7 cellular contexts compared by ENCODE assay signal in the genomic region with DNA sequence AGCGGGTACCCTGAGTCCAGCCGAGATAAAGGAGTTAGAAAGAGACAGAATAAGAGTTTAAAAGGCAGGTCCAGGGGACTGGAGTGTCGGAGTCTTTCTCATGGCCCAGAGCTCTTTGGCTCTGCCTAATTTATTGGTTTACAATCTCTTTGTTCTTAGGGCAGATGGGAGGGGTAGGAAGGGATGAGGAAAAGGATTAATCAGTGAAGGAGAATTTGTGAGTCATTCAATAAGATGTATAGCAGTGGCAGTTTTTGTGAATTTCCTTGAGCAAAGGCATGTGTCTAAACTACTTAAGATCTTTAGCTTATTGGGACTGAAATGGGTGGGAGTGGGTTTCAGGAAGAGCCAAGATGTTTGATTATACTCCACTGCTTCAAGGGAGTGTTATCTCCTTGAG.
DNase-seq lines count a peak whose midpoint lies in the region; ATAC-seq, FAIRE-seq and TF ChIP-seq lines count a peak whose summit lies in the region.
"Not testable (repeated sequence)": the region's sequence is repeated elsewhere in the genome, so short reads cannot be mapped to it uniquely, and the experiment has no call there.

No MANE protein-coding gene starts in this region.

- H3K4me3 ChIP-seq in IMR-90 (ENCODE audit: insufficient read depth, low read depth, low read length); SK-N-SH (ENCODE audit: low read depth in 2 of 2, low read length in 1 of 2); K562; retinal pigment epithelial cell (ENCODE audit: low read length): not testable (repeated sequence)

- not testable (repeated sequence) for ATAC-seq in IMR-90 (ENCODE audit: low read depth); K562
- ATAC-seq in foreskin keratinocyte: peak; percentile 45

- FAIRE-seq in H54 (lab: Jason Lieb, UNC) (peak; percentile 68), K562 (lab: Jason Lieb, UNC) (peak; percentile 75)

- DNase-seq in H54 (ENCODE audit: insufficient read length, low spot score); SK-N-SH; K562 (ENCODE audit: extremely low read depth in 1 of 4, low spot score in 3 of 4); epithelial cell of prostate (ENCODE audit: low read depth, low spot score): not testable (repeated sequence)
- DNase-seq in IMR-90: peak; percentile 15
- DNase-seq in foreskin keratinocyte: peak; percentile 29 to 76
- DNase-seq in retinal pigment epithelial cell (ENCODE audit: low read depth): peak; percentile 51

- not testable (repeated sequence) for H3K36me3 ChIP-seq in IMR-90 (ENCODE audit: control insufficient read depth, insufficient read depth, low read length); SK-N-SH (replicated peaks in 1 of 2; ENCODE audit: control insufficient read depth in 1 of 2, insufficient read depth in 2 of 2, low read length in 1 of 2); K562 (ENCODE audit: control insufficient read depth, insufficient read depth, low read length)

- not testable (repeated sequence) for H3K9me3 ChIP-seq in IMR-90 (ENCODE audit: control insufficient read depth, insufficient read depth, low read length); SK-N-SH; K562 (replicated peaks; ENCODE audit: control insufficient read depth, insufficient read depth, low read depth, low read length)

- not testable (repeated sequence) for H2BK15ac ChIP-seq in IMR-90 (ENCODE audit: low read depth, low read length)

- not testable (repeated sequence) for H2AK5ac ChIP-seq in IMR-90 (ENCODE audit: low read depth, low read length)

- not testable (repeated sequence) for H3K9ac ChIP-seq in IMR-90 (ENCODE audit: low read depth, low read length); SK-N-SH; K562 (ENCODE audit: insufficient read depth in 1 of 2, low read depth in 2 of 2, low read length in 2 of 2)

- H3K4ac ChIP-seq in IMR-90 (ENCODE audit: low read depth, low read length): not testable (repeated sequence)

- not testable (repeated sequence) for H3F3A ChIP-seq in SK-N-SH (replicated peaks; ENCODE audit: insufficient read depth)

- not testable (repeated sequence) for H3K27ac ChIP-seq in IMR-90 (ENCODE audit: insufficient read depth, low read length); SK-N-SH (ENCODE audit: low read depth in 2 of 2, low read length in 1 of 2); K562 (ENCODE audit: extremely low read depth, low read depth, low read length); foreskin keratinocyte
- peak overlapping the region; percentile 16 for H3K27ac ChIP-seq in epithelial cell of prostate

- H4K5ac ChIP-seq in IMR-90 (ENCODE audit: low read depth, low read length): not testable (repeated sequence)

- no CpG with 5 or more reads among the region's 3 CpGs for WGBS in IMR-90 (ENCODE audit: extremely low coverage in 2 of 2, insufficient read length in 1 of 2), 2 experiments
- 83% methylated on average over 3 of the region's 3 CpGs for WGBS in SK-N-SH (ENCODE audit: low lambda C conversion rate)
- WGBS in K562 (ENCODE audit: insufficient coverage, low coverage, missing lambda C conversion rate): 2% methylated on average over 3 of the region's 3 CpGs

- H3K56ac ChIP-seq in IMR-90 (ENCODE audit: extremely low read depth, insufficient read depth, low read length): not testable (repeated sequence)

- H3K4me1 ChIP-seq in IMR-90 (ENCODE audit: control insufficient read depth, insufficient read depth, low read length); SK-N-SH (ENCODE audit: control insufficient read depth in 1 of 2, insufficient read depth in 2 of 2, low read depth in 1 of 2, low read length in 1 of 2); K562 (replicated peaks in 1 of 2; ENCODE audit: control insufficient read depth in 2 of 2, insufficient read depth in 2 of 2, low read length in 2 of 2): not testable (repeated sequence)
- peaks cover 12% of the 10 kb centered on the region for H3K4me1 ChIP-seq in foreskin keratinocyte

- not testable (repeated sequence) for H2AFZ ChIP-seq in IMR-90 (replicated peaks; ENCODE audit: low read length, poor library complexity); SK-N-SH (ENCODE audit: low read depth); K562 (ENCODE audit: low read depth, low read length)

- intact Hi-C loops in IMR-90 (cut with micrococcal nuclease); K562 (cut with micrococcal nuclease): not testable (repeated sequence)

- H3K18ac ChIP-seq in IMR-90 (ENCODE audit: low read depth, low read length): not testable (repeated sequence)

- H2BK20ac ChIP-seq in IMR-90 (ENCODE audit: low read depth, low read length): not testable (repeated sequence)

- not testable (repeated sequence) for H3K79me2 ChIP-seq in SK-N-SH (ENCODE audit: insufficient read depth); K562 (ENCODE audit: control insufficient read depth, insufficient read depth, low read length)

- H4K8ac ChIP-seq in IMR-90 (ENCODE audit: low read depth in 2 of 2, low read length in 2 of 2): not testable (repeated sequence)

- CTCF ChIA-PET in IMR-90 (lab: Yijun Ruan, JAX); SK-N-SH (lab: Yijun Ruan, JAX); K562 (lab: Yijun Ruan, JAX; ENCODE audit: low intra/inter-chr PET ratio): not testable (repeated sequence)

- not testable (repeated sequence) for H2AK9ac ChIP-seq in IMR-90 (replicated peaks; ENCODE audit: low read depth, low read length, poor library complexity)

- not testable (repeated sequence) for H3K27me3 ChIP-seq in IMR-90 (ENCODE audit: control insufficient read depth, insufficient read depth, low read length); SK-N-SH (ENCODE audit: insufficient read depth); K562 (ENCODE audit: control insufficient read depth in 2 of 2, insufficient read depth in 2 of 2, low read length in 2 of 2); foreskin keratinocyte

- not testable (repeated sequence) for TF ChIP-seq EP300 in SK-N-SH (IDR thresholded peaks at IDR 0.05; ENCODE audit: borderline replicate concordance in 1 of 2, low read depth in 1 of 2, low read length in 1 of 2); K562 (IDR thresholded peaks at IDR 0.05; ENCODE audit: low read length)

- not testable (repeated sequence) for H2BK120ac ChIP-seq in IMR-90 (ENCODE audit: low read depth, low read length)

- not testable (repeated sequence) for TF ChIP-seq RAD21 in IMR-90 (IDR thresholded peaks at IDR 0.05; ENCODE audit: low read length); SK-N-SH (IDR thresholded peaks at IDR 0.05; ENCODE audit: low read length); K562 (CRISPR knock-in tag; conservative IDR thresholded peaks at IDR 0.05 in 1 of 2, IDR thresholded peaks at IDR 0.05 in 1 of 2)

- H4K91ac ChIP-seq in IMR-90 (ENCODE audit: insufficient read depth, low read depth, low read length): not testable (repeated sequence)

- not testable (repeated sequence) for TF ChIP-seq CTCF in IMR-90 (conservative IDR thresholded peaks at IDR 0.05; ENCODE audit: low read depth, low read length); SK-N-SH (IDR thresholded peaks at IDR 0.05); K562 (IDR thresholded peaks at IDR 0.05 in 2 of 3, conservative IDR thresholded peaks at IDR 0.05 in 1 of 3; ENCODE audit: insufficient read depth in 2 of 3, low read depth in 1 of 3, low read length in 3 of 3); foreskin keratinocyte (conservative IDR thresholded peaks at IDR 0.05); retinal pigment epithelial cell (conservative IDR thresholded peaks at IDR 0.05; ENCODE audit: low read depth, low read length)

- H3K4me2 ChIP-seq in IMR-90 (ENCODE audit: low read depth, low read length); SK-N-SH; K562 (ENCODE audit: insufficient read depth, low read length): not testable (repeated sequence)

- H3K14ac ChIP-seq in IMR-90 (replicated peaks; ENCODE audit: low read depth, low read length): not testable (repeated sequence)

- not testable (repeated sequence) for H3K9me1 ChIP-seq in IMR-90 (ENCODE audit: insufficient read depth, low read length); K562 (ENCODE audit: control insufficient read depth, insufficient read depth, low read length)

- H3K23ac ChIP-seq in IMR-90 (ENCODE audit: low read depth, low read length): not testable (repeated sequence)

- not testable (repeated sequence) for H3K79me1 ChIP-seq in IMR-90 (ENCODE audit: low read depth in 1 of 2, low read length in 2 of 2)

- not testable (repeated sequence) for BruUV-seq in IMR-90 (replicated peaks; lab: Mats Ljungman, UMichigan); K562 (replicated peaks; lab: Mats Ljungman, UMichigan)

- TF ChIP-seq POLR2A in H54 (IDR thresholded peaks at IDR 0.05; ENCODE audit: low read depth, low read length); IMR-90 (IDR thresholded peaks at IDR 0.05; ENCODE audit: low read depth, low read length); K562 (conservative IDR thresholded peaks at IDR 0.05): not testable (repeated sequence)

- H2BK5ac ChIP-seq in IMR-90 (ENCODE audit: low read depth, low read length, poor library complexity, severe bottlenecking): not testable (repeated sequence)

- not testable (repeated sequence) for H3K9me2 ChIP-seq in SK-N-SH

- in situ Hi-C loops in IMR-90 (cut with MboI; ENCODE audit: low sequenced_read_pairs); K562 (cut with MboI): not testable (repeated sequence)

- not testable (repeated sequence) for H4K20me1 ChIP-seq in IMR-90 (ENCODE audit: insufficient read depth, low read length); SK-N-SH (ENCODE audit: insufficient read depth); K562 (replicated peaks; ENCODE audit: control insufficient read depth, insufficient read depth, low read length)

- POLR2A ChIA-PET in IMR-90 (lab: Charles Lee; ENCODE audit: unreplicated experiment); SK-N-SH (lab: Yijun Ruan, JAX); K562 (lab: Yijun Ruan, JAX): not testable (repeated sequence)

- dilution Hi-C loops in IMR-90 (cut with HindIII; ENCODE audit: low sequenced_read_pairs, unreplicated experiment): not testable (repeated sequence)
